Comparison of ENCODE assay signal across 1 cellular context in the genomic region with DNA sequence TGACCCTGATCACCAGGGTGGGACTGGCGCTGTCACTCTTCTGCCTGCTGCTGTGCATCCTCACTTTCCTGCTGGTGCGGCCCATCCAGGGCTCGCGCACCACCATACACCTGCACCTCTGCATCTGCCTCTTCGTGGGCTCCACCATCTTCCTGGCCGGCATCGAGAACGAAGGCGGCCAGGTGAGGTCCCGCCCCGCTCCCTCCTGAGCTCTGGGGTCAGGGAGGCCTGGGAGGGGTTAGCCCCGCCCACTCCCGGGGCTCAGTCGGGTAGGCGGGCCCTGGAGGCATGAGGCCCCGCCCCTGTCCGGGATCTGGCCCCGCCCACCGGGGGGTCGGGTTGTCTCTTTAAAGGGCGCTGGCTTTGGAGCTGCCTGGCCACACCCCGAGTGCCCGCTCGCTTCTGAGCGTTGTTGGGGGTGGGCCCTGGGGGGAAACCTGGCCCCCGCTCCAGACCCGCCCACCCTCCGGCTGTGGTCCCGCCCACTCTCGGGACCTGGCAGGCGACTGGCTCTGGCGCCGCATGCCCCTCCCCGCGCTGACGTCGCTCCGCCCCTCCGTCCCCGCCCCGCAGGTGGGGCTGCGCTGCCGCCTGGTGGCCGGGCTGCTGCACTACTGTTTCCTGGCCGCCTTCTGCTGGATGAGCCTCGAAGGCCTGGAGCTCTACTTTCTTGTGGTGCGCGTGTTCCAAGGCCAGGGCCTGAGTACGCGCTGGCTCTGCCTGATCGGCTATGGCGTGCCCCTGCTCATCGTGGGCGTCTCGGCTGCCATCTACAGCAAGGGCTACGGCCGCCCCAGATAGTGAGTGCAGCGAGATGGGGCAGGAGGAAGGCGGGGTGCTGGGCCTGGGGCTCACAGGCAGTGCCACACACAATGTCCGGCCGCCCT.
TF ChIP-seq lines count a peak whose summit lies in the region.

No MANE protein-coding gene starts in this region.

TF ChIP-seq in HEK293, 187 proteins besides CTCF, POLR2A, EP300 and RAD21 (continued from another document and continues in another):
- TF ChIP-seq BCL6B (tag by site-specific recombination; IDR thresholded peaks at IDR 0.05) (no peak), ZNF830 (tag by site-specific recombination; IDR thresholded peaks at IDR 0.05; ENCODE audit: low read depth) (no peak), ZNF174 (tag by site-specific recombination; IDR thresholded peaks at IDR 0.05) (no peak), PATZ1 (tag by site-specific recombination; IDR thresholded peaks at IDR 0.05) (peak; percentile 97), SP3 (tag by site-specific recombination; IDR thresholded peaks at IDR 0.05) (peak; percentile 91), PRDM4 (tag by site-specific recombination; IDR thresholded peaks at IDR 0.05) (no peak), ZNF426 (tag by site-specific recombination; IDR thresholded peaks at IDR 0.05) (no peak), ZNF514 (tag by site-specific recombination; IDR thresholded peaks at IDR 0.05) (no peak), ZNF585B (tag by site-specific recombination; IDR thresholded peaks at IDR 0.05) (no peak), FEZF1 (tag by site-specific recombination; IDR thresholded peaks at IDR 0.05) (no peak), ZNF677 (tag by site-specific recombination; IDR thresholded peaks at IDR 0.05) (no peak), ZNF548 (tag by site-specific recombination; IDR thresholded peaks at IDR 0.05) (no peak), ZNF571 (tag by site-specific recombination; IDR thresholded peaks at IDR 0.05) (no peak), BCL11B (tag by site-specific recombination; IDR thresholded peaks at IDR 0.05; ENCODE audit: low read depth) (no peak), ZNF449 (tag by site-specific recombination; IDR thresholded peaks at IDR 0.05) (no peak), ZNF37A (tag by site-specific recombination; IDR thresholded peaks at IDR 0.05) (no peak), REPIN1 (tag by site-specific recombination; IDR thresholded peaks at IDR 0.05; ENCODE audit: low read depth) (no peak), ZNF670 (tag by site-specific recombination; IDR thresholded peaks at IDR 0.05; ENCODE audit: low read depth) (no peak), ZNF16 (tag by site-specific recombination; IDR thresholded peaks at IDR 0.05; ENCODE audit: low read depth) (no peak), ZNF10 (tag by site-specific recombination; IDR thresholded peaks at IDR 0.05) (no peak), SCRT1 (tag by site-specific recombination; IDR thresholded peaks at IDR 0.05; ENCODE audit: borderline replicate concordance) (no peak), ZNF239 (tag by site-specific recombination; IDR thresholded peaks at IDR 0.05) (no peak), ZNF776 (tag by site-specific recombination; IDR thresholded peaks at IDR 0.05; ENCODE audit: borderline replicate concordance) (no peak), HOXA7 (CRISPR knock-in tag; IDR thresholded peaks at IDR 0.05; ENCODE audit: borderline replicate concordance) (no peak), ZNF394 (tag by site-specific recombination; IDR thresholded peaks at IDR 0.05; ENCODE audit: borderline replicate concordance) (no peak), ZSCAN18 (tag by site-specific recombination; IDR thresholded peaks at IDR 0.05) (no peak), ZFP3 (tag by site-specific recombination; IDR thresholded peaks at IDR 0.05; ENCODE audit: low read depth) (no peak), ZNF221 (tag by site-specific recombination; IDR thresholded peaks at IDR 0.05; ENCODE audit: borderline replicate concordance) (no peak), HOXD13 (CRISPR knock-in tag; IDR thresholded peaks at IDR 0.05; ENCODE audit: borderline replicate concordance) (no peak), ZBTB1 (tag by site-specific recombination; IDR thresholded peaks at IDR 0.05) (no peak), ZNF311 (tag by site-specific recombination; IDR thresholded peaks at IDR 0.05; ENCODE audit: borderline replicate concordance) (no peak), ZNF324 (tag by site-specific recombination; IDR thresholded peaks at IDR 0.05) (no peak), ZNF529 (tag by site-specific recombination; IDR thresholded peaks at IDR 0.05; ENCODE audit: insufficient replicate concordance) (no peak), YY2 (tag by site-specific recombination; IDR thresholded peaks at IDR 0.05) (no peak; the same call in 1 of the 2 replicates), SP2 (tag by site-specific recombination; IDR thresholded peaks at IDR 0.05) (peak; percentile 91)
- TF ChIP-seq, protein P1, sequence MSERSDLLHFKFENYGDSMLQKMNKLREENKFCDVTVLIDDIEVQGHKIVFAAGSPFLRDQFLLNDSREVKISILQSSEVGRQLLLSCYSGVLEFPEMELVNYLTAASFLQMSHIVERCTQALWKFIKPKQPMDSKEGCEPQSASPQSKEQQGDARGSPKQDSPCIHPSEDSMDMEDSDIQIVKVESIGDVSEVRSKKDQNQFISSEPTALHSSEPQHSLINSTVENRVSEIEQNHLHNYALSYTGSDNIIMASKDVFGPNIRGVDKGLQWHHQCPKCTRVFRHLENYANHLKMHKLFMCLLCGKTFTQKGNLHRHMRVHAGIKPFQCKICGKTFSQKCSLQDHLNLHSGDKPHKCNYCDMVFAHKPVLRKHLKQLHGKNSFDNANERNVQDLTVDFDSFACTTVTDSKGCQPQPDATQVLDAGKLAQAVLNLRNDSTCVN (tag by site-specific recombination; optimal IDR thresholded peaks at IDR 0.05): peak; percentile 68
- TF ChIP-seq, protein P2, sequence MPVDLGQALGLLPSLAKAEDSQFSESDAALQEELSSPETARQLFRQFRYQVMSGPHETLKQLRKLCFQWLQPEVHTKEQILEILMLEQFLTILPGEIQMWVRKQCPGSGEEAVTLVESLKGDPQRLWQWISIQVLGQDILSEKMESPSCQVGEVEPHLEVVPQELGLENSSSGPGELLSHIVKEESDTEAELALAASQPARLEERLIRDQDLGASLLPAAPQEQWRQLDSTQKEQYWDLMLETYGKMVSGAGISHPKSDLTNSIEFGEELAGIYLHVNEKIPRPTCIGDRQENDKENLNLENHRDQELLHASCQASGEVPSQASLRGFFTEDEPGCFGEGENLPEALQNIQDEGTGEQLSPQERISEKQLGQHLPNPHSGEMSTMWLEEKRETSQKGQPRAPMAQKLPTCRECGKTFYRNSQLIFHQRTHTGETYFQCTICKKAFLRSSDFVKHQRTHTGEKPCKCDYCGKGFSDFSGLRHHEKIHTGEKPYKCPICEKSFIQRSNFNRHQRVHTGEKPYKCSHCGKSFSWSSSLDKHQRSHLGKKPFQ (tag by site-specific recombination; IDR thresholded peaks at IDR 0.05): no peak
- TF ChIP-seq, protein P3, sequence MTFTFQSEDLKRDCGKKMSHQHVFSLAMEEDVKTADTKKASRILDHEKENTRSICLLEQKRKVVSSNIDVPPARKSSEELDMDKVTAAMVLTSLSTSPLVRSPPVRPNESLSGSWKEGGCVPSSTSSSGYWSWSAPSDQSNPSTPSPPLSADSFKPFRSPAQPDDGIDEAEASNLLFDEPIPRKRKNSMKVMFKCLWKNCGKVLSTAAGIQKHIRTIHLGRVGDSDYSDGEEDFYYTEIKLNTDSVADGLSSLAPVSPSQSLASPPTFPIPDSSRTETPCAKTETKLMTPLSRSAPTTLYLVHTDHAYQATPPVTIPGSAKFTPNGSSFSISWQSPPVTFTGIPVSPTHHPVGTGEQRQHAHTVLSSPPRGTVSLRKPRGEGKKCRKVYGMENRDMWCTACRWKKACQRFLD (tag by site-specific recombination; IDR thresholded peaks at IDR 0.05): no peak
- TF ChIP-seq, protein P4, sequence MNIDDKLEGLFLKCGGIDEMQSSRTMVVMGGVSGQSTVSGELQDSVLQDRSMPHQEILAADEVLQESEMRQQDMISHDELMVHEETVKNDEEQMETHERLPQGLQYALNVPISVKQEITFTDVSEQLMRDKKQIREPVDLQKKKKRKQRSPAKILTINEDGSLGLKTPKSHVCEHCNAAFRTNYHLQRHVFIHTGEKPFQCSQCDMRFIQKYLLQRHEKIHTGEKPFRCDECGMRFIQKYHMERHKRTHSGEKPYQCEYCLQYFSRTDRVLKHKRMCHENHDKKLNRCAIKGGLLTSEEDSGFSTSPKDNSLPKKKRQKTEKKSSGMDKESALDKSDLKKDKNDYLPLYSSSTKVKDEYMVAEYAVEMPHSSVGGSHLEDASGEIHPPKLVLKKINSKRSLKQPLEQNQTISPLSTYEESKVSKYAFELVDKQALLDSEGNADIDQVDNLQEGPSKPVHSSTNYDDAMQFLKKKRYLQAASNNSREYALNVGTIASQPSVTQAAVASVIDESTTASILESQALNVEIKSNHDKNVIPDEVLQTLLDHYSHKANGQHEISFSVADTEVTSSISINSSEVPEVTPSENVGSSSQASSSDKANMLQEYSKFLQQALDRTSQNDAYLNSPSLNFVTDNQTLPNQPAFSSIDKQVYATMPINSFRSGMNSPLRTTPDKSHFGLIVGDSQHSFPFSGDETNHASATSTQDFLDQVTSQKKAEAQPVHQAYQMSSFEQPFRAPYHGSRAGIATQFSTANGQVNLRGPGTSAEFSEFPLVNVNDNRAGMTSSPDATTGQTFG (tag by site-specific recombination; IDR thresholded peaks at IDR 0.05; ENCODE audit: borderline replicate concordance): no peak
- TF ChIP-seq, protein P5, sequence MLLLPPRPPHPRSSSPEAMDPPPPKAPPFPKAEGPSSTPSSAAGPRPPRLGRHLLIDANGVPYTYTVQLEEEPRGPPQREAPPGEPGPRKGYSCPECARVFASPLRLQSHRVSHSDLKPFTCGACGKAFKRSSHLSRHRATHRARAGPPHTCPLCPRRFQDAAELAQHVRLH (tag by site-specific recombination; IDR thresholded peaks at IDR 0.05): no peak
